15 cellular contexts compared by ENCODE assay signal in genomic region chr18:58213931-58214431, GRCh38.
DNase-seq lines count a peak whose midpoint lies in the region; ATAC-seq, FAIRE-seq and TF ChIP-seq lines count a peak whose summit lies in the region.
"Had no signal": no experiment of that assay in that cellular context is flagged by ENCODE, and none has a peak within 500 bp of the region (broad histone marks: within the 10 kb centered on the region; RNA-seq: fewer than 3 reads in every experiment).

No MANE protein-coding gene starts in this region.

- ATAC-seq in lower lobe of right lung (peak; percentile 52 to 70), HG02852 (IDR thresholded peaks at IDR 0.05; ENCODE audit: unreplicated experiment) (no peak)
- ATAC-seq: activated CD4-positive, CD25-positive, alpha-beta regulatory T cell treated with anti-CD3 and anti-CD28 coated beads, Interleukin-2, amount 50 U/mL, for 24 hours had no signal

- peak overlapping the region; percentile 69 for H3K27ac ChIP-seq in AG04450 (ENCODE audit: low read depth, low read length)
- no peak overlapping the region for H3K27ac ChIP-seq in lower lobe of right lung
- H3K27ac ChIP-seq: right atrium auricular region had no signal

- TF ChIP-seq CTCF in AG04450 (IDR thresholded peaks at IDR 0.05; ENCODE audit: low read depth, low read length) (no peak), bronchial epithelial cell (IDR thresholded peaks at IDR 0.05; ENCODE audit: insufficient read depth, low read length, severe bottlenecking) (no peak), lower lobe of right lung (IDR thresholded peaks at IDR 0.05) (no peak)

- CTCF ChIA-PET in AG04450 (lab: Charles Lee), result interaction anchor here (1.4 kb wide), 1 partner anchor 32 kb away, joined by 8 read pairs; no protein-coding TSS in a partner anchor

- in situ Hi-C loops in HAP-1 (cut with MboI; ENCODE audit: low sequenced_read_pairs), result no loop called here

- no peak for FAIRE-seq in bronchial epithelial cell (lab: Jason Lieb, UNC)

- DNase-seq in AG04450 (ENCODE audit: low read depth, low spot score) (no peak), LHCN-M2 (ENCODE audit: low read depth) (peak; percentile 79), bronchial epithelial cell (ENCODE audit: low read depth) (peak; percentile 51), lower lobe of right lung (no peak), NCI-H446 treated with DMSO at 0.1 percent for 48 hours (lab: John Stamatoyannopoulos, UW) (no peak), HAP-1 (ENCODE audit: low spot score in 2 of 2) (no peak)
- DNase-seq in stimulated activated CD4-positive, alpha-beta T cell treated with anti-CD3 and anti-CD28 coated beads, Interleukin-2, amount 100 ng/mL, for 48 hours, result no peak
- DNase-seq: activated T-cell treated with anti-CD3 and anti-CD28 coated beads, Interleukin-2, amount 50 U/mL, for 1 hour; anterior cingulate cortex; GF-D8; NCI-H524; SHP77 treated with DMSO at 0.1 percent for 48 hours had no signal

- H3K27me3 ChIP-seq in AG04450 (ENCODE audit: control insufficient read depth, insufficient read depth, low read length) (no peaks in the 10 kb centered on the region), bronchial epithelial cell (ENCODE audit: control insufficient read depth, insufficient read depth, low read length) (no peaks in the 10 kb centered on the region), lower lobe of right lung (ENCODE audit: low read depth) (no peaks in the 10 kb centered on the region), HAP-1 (ENCODE audit: low read depth) (peaks cover 3% of the 10 kb centered on the region)
- H3K27me3 ChIP-seq: right atrium auricular region had no signal

- H3K36me3 ChIP-seq in bronchial epithelial cell (ENCODE audit: control insufficient read depth, insufficient read depth, low read length), result no peaks in the 10 kb centered on the region
- H3K36me3 ChIP-seq in lower lobe of right lung, result no peaks in the 10 kb centered on the region
- no peaks in the 10 kb centered on the region for H3K36me3 ChIP-seq in HAP-1 (replicated peaks)
- H3K36me3 ChIP-seq: right atrium auricular region had no signal

- H3K4me3 ChIP-seq in AG04450 (ENCODE audit: low read depth, low read length), result no peak overlapping the region
- no peak overlapping the region for H3K4me3 ChIP-seq in bronchial epithelial cell (ENCODE audit: low read depth, low read length)
- no peak overlapping the region for H3K4me3 ChIP-seq in lower lobe of right lung
- H3K4me3 ChIP-seq in HAP-1, result no peak overlapping the region
- H3K4me3 ChIP-seq: right atrium auricular region had no signal

- POLR2A ChIA-PET in AG04450 (lab: Yijun Ruan, JAX), result no interaction called here

- peaks cover 10% of the 10 kb centered on the region for H3K4me1 ChIP-seq in lower lobe of right lung
- H3K4me1 ChIP-seq in HAP-1, result no peaks in the 10 kb centered on the region
- H3K4me1 ChIP-seq: right atrium auricular region had no signal

- H3K9me3 ChIP-seq in AG04450 (ENCODE audit: control insufficient read depth, insufficient read depth, low read length) (no peaks in the 10 kb centered on the region), lower lobe of right lung (no peaks in the 10 kb centered on the region), HAP-1 (no peaks in the 10 kb centered on the region)
- H3K9me3 ChIP-seq: right atrium auricular region had no signal

- intact Hi-C loops in lower lobe of right lung (cut with DNase I), result no loop called here

Comparison
In these comparisons a context has a peak if more than half of its experiments do, and no peak if none do; other contexts are left out.
1. DNase-seq: peak in LHCN-M2 (single experiment) and bronchial epithelial cell (single experiment); none in AG04450 (single experiment), lower lobe of right lung (single experiment), NCI-H446 treated with DMSO at 0.1 percent for 48 hours (single experiment), stimulated activated CD4-positive, alpha-beta T cell treated with anti-CD3 and anti-CD28 coated beads, Interleukin-2, amount 100 ng/mL, for 48 hours (0 of 2) and HAP-1 (0 of 2).